ENCODE assay signal across 9 cellular contexts in the genomic region with DNA sequence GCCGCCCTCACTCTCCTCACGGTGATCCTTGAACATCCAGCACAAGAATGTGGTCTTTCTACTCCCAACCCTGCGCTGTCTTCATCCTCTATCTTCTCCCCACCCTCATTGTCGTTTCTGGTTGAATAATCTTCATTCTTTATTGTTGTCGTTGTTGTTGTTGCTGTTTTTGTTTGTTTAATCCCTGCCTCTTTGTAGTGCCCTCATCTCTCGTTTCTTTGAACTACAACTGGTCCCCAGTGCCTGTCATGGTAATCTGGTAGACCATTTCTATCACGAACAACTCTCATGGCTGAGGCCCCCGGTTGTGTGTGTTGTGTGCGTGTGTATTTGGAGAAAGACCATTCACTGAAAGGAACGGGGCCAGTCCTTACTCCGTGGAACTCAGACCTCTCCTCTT. TPM values are rescaled to one million over a fixed set of nuclear protein-coding genes. Genes with fewer than 3 reads are reported as not detected.
A peak's percentile ranks its signal among the peaks of the same experiment; 100 is the strongest.
DNase-seq lines count a peak whose midpoint lies in the region; ATAC-seq and TF ChIP-seq lines count a peak whose summit lies in the region.
"Had no signal": no experiment of that assay in that cellular context is flagged by ENCODE, and none has a peak within 500 bp of the region (broad histone marks: within the 10 kb centered on the region; RNA-seq: fewer than 3 reads in every experiment).

No MANE protein-coding gene starts in this region.

- no peak overlapping the region for H2BK120ac ChIP-seq in neuronal stem cell (ENCODE audit: low read depth, low read length)

- H3K9ac ChIP-seq in MM.1S (ENCODE audit: low read length) = peak overlapping the region; percentile 73; the same call in 1 of the 2 replicates
- H3K9ac ChIP-seq in neuronal stem cell (ENCODE audit: low read depth, low read length, poor library complexity) = no peak overlapping the region

- H3K79me2 ChIP-seq in MM.1S (ENCODE audit: low read length) = peaks cover 45% of the 10 kb centered on the region

- H3K4me1 ChIP-seq in MM.1S (ENCODE audit: low read length) = peaks cover 29% of the 10 kb centered on the region
- H3K4me1 ChIP-seq in ectodermal cell (ENCODE audit: control insufficient read depth, insufficient read depth, low read length) = no peaks in the 10 kb centered on the region
- peaks cover 3 to 5% of the 10 kb centered on the region in 2 donors for H3K4me1 ChIP-seq in neuronal stem cell (ENCODE audit: control insufficient read depth in 2 of 2, insufficient read depth in 1 of 2, low read depth in 1 of 2, low read length in 2 of 2)

- ATAC-seq in CD4-positive, alpha-beta T cell (ENCODE audit: poor library complexity) = no peak
- ATAC-seq in HG03135 (IDR thresholded peaks at IDR 0.05; ENCODE audit: unreplicated experiment) = no peak
- ATAC-seq in HG02884 (IDR thresholded peaks at IDR 0.05; ENCODE audit: unreplicated experiment) = no peak

- H3K4me3 Mint-ChIP-seq in CD4-positive, alpha-beta T cell = peak overlapping the region; percentile 89

- H3K9me2 ChIP-seq in MM.1S (replicated peaks; ENCODE audit: insufficient read depth, low read length) = no peaks in the 10 kb centered on the region

- no peaks in the 10 kb centered on the region for H3K9me3 ChIP-seq in CD4-positive, alpha-beta T cell (ENCODE audit: control insufficient read depth, low read length)
- H3K9me3 ChIP-seq in MM.1S (replicated peaks; ENCODE audit: insufficient read depth, low read length) (no peaks in the 10 kb centered on the region), ectodermal cell (ENCODE audit: control insufficient read depth, low read length) (no peaks in the 10 kb centered on the region), neuronal stem cell (replicated peaks in 1 of 2; ENCODE audit: control insufficient read depth in 2 of 2, insufficient read depth in 1 of 2, low read depth in 1 of 2, low read length in 2 of 2) (peaks cover 0 to 6% of the 10 kb centered on the region in 2 donors)
- H3K9me3 ChIP-seq: gastrocnemius medialis had no signal

- H3K4me3 ChIP-seq in MM.1S (ENCODE audit: low read length) (peak overlapping the region; percentile 71), ectodermal cell (ENCODE audit: insufficient read depth, low read depth, low read length) (peak overlapping the region; percentile 71), neuronal stem cell (ENCODE audit: low read length in 2 of 2) (peak overlapping the region in 1 of 2 donors; percentile 60)

- H3K36me3 ChIP-seq in MM.1S (replicated peaks; ENCODE audit: insufficient read depth, low read length) (no peaks in the 10 kb centered on the region), ectodermal cell (ENCODE audit: control insufficient read depth, insufficient read depth, low read length) (no peaks in the 10 kb centered on the region), neuronal stem cell (replicated peaks in 1 of 2; ENCODE audit: control insufficient read depth in 2 of 2, insufficient read depth in 2 of 2, low read length in 2 of 2) (no peaks in the 10 kb centered on the region)
- H3K36me3 ChIP-seq: gastrocnemius medialis had no signal

- no peaks in the 10 kb centered on the region for H4K20me1 ChIP-seq in MM.1S (ENCODE audit: insufficient read depth, low read length)

- no peak overlapping the region for H2AK5ac ChIP-seq in neuronal stem cell (ENCODE audit: low read depth, low read length)

- no peak for TF ChIP-seq CTCF in CD4-positive, alpha-beta T cell (IDR thresholded peaks at IDR 0.05)
- no peak for TF ChIP-seq CTCF in MM.1S (IDR thresholded peaks at IDR 0.05; ENCODE audit: low read length)

- no peaks in the 10 kb centered on the region for H3K9me3 Mint-ChIP-seq in CD4-positive, alpha-beta T cell

- no peak overlapping the region for H4K8ac ChIP-seq in neuronal stem cell (ENCODE audit: low read depth, low read length)

- no peak overlapping the region for H4K91ac ChIP-seq in neuronal stem cell (ENCODE audit: low read depth, low read length, poor library complexity)

- no peak overlapping the region for H3K18ac ChIP-seq in neuronal stem cell (ENCODE audit: low read length)

- CTCF ChIA-PET in CD4-positive, alpha-beta T cell (lab: Charles Lee) = interaction anchor here (2.0 kb wide), 1 partner anchor 8 kb away, joined by 4 read pairs; no protein-coding TSS in a partner anchor

- peaks cover 10% of the 10 kb centered on the region; the same call in 1 of the 2 replicates for H3F3A ChIP-seq in MM.1S (ENCODE audit: insufficient read depth, low read length)

- intact Hi-C loops in CD4-positive, alpha-beta T cell (cut with DNase I, micrococcal nuclease) = loop anchor here (1.0 to 10.0 kb wide), 9 partner anchors 37 to 273 kb away; partner anchors contain the start of genes ATOSA (in 2 of the 2) and ARPP19 (in 1 of the 2)
- intact Hi-C loops in head of caudate nucleus (cut with DNase I) = loop anchor here (2.0 to 10.0 kb wide), 4 partner anchors 39 to 195 kb away; partner anchors contain the start of genes ARPP19 and ATOSA

- no peak overlapping the region for H2BK5ac ChIP-seq in neuronal stem cell (ENCODE audit: low read length)

- no peak overlapping the region for H3K14ac ChIP-seq in neuronal stem cell (ENCODE audit: low read length)

- peaks cover 1% of the 10 kb centered on the region for H3K79me1 ChIP-seq in neuronal stem cell (ENCODE audit: low read depth, low read length)

- no peak overlapping the region for H2BK12ac ChIP-seq in neuronal stem cell (ENCODE audit: low read length)

- H3K4ac ChIP-seq in neuronal stem cell (ENCODE audit: low read length) = no peak overlapping the region

- H3K4me2 ChIP-seq in MM.1S (ENCODE audit: low read depth, low read length) (peak overlapping the region; percentile 78), neuronal stem cell (ENCODE audit: insufficient read depth, low read length, poor library complexity, severe bottlenecking) (peak overlapping the region; percentile 96)

- no peak for DNase-seq in CD4-positive, alpha-beta T cell
- DNase-seq in MM.1S = no peak
- peak; percentile 4 for DNase-seq in neuronal stem cell (ENCODE audit: low spot score)
- DNase-seq in head of caudate nucleus = no peak
- DNase-seq in CD1c-positive myeloid dendritic cell (ENCODE audit: extremely low spot score) = no peak
- DNase-seq: gastrocnemius medialis had no signal

- H3K23ac ChIP-seq in neuronal stem cell (ENCODE audit: low read depth, low read length, poor library complexity) = no peak overlapping the region

- peak overlapping the region; percentile 65 for H2AFZ ChIP-seq in MM.1S (ENCODE audit: low read length)
- H2AFZ ChIP-seq in neuronal stem cell (ENCODE audit: low read length) = peak overlapping the region; percentile 100

- POLR2A ChIA-PET in CD4-positive, alpha-beta T cell (lab: Charles Lee) = interaction anchor here (0.8 to 4.1 kb wide), 3 partner anchors 24 to 47 kb away, joined by 3 to 23 read pairs (median 12); no protein-coding TSS in a partner anchor

- 43 to 55% methylated on average over 8 to 11 of the region's 11 CpGs for WGBS in ectodermal cell, 2 experiments
- WGBS in neuronal stem cell (ENCODE audit: extremely low coverage in 2 of 2, insufficient read length in 2 of 2, insufficient replicate concordance in 1 of 2), 2 donors = no CpG with 5 or more reads among the region's 11 CpGs

- no peaks in the 10 kb centered on the region for H3K27me3 Mint-ChIP-seq in CD4-positive, alpha-beta T cell

- peaks cover 3% of the 10 kb centered on the region for H3K36me3 Mint-ChIP-seq in CD4-positive, alpha-beta T cell (ENCODE audit: low read depth)

- no peak overlapping the region for H2BK15ac ChIP-seq in neuronal stem cell (ENCODE audit: low read length)

- H3K27me3 ChIP-seq in CD4-positive, alpha-beta T cell (ENCODE audit: control insufficient read depth, insufficient read depth, low read length) = no peaks in the 10 kb centered on the region
- H3K27me3 ChIP-seq in MM.1S (replicated peaks; ENCODE audit: insufficient read depth, low read length) (no peaks in the 10 kb centered on the region), ectodermal cell (ENCODE audit: control insufficient read depth, insufficient read depth, low read length, poor library complexity, severe bottlenecking) (peaks cover 53% of the 10 kb centered on the region), neuronal stem cell (ENCODE audit: control insufficient read depth in 3 of 3, insufficient read depth in 3 of 3, low read depth in 1 of 3, low read length in 3 of 3) (peaks cover 0 to 35% (median 12%) of the 10 kb centered on the region in 3 experiments)
- H3K27me3 ChIP-seq: gastrocnemius medialis had no signal

- H3K27ac ChIP-seq in CD4-positive, alpha-beta T cell (ENCODE audit: low read depth, low read length) = no peak overlapping the region
- H3K27ac ChIP-seq in MM.1S (ENCODE audit: low read length) = peak overlapping the region; percentile 78; the same call in 1 of the 2 replicates
- H3K27ac ChIP-seq in ectodermal cell (ENCODE audit: insufficient read depth, low read depth, low read length, poor library complexity, severe bottlenecking) = no peak overlapping the region
- no peak overlapping the region for H3K27ac ChIP-seq in neuronal stem cell (replicated peaks; ENCODE audit: low read length)

- peak overlapping the region; percentile 84 for H3K27ac Mint-ChIP-seq in CD4-positive, alpha-beta T cell

- H3K4me1 Mint-ChIP-seq in CD4-positive, alpha-beta T cell (ENCODE audit: low read depth) = peaks cover 32% of the 10 kb centered on the region

RNA-seq across cellular contexts. Expression of gene MYO5A, which starts 1.3 kb away (rescaled TPM):
- 10 to 100 TPM; 25.5 TPM for total RNA-seq in CD4-positive, alpha-beta T cell
- 18.5 TPM for polyA plus RNA-seq in ectodermal cell (2013, experiment 1 of 4)
- polyA plus RNA-seq in ectodermal cell (2013, experiment 2 of 4) = 17.4 TPM
- polyA plus RNA-seq in ectodermal cell (2013, experiment 3 of 4) = 14.2 TPM
- polyA plus RNA-seq in ectodermal cell (2013, experiment 4 of 4) = 17.3 TPM
- polyA plus RNA-seq in neuronal stem cell (2013, experiment 1 of 2) = 10.3 TPM
- polyA plus RNA-seq in neuronal stem cell (2013, experiment 2 of 2) = 11.1 TPM

RNA-seq across cellular contexts. Expression of gene ARPP19, which starts 38.9 kb away (rescaled TPM):
- total RNA-seq in CD4-positive, alpha-beta T cell = 100 to 1,000 TPM; 134 to 146 TPM
- 178 TPM for polyA plus RNA-seq in ectodermal cell (2013, experiment 1 of 4)
- polyA plus RNA-seq in ectodermal cell (2013, experiment 2 of 4) = 191 TPM
- 143 TPM for polyA plus RNA-seq in ectodermal cell (2013, experiment 3 of 4)
- 153 TPM for polyA plus RNA-seq in ectodermal cell (2013, experiment 4 of 4)
- polyA plus RNA-seq in neuronal stem cell (2013, experiment 1 of 2) = 119 TPM
- polyA plus RNA-seq in neuronal stem cell (2013, experiment 2 of 2) = 123 TPM
